Comparison of ENCODE assay signal across 8 cellular contexts in genomic region chr6:2766767-2767314, GRCh38. TPM values are rescaled to one million over a fixed set of nuclear protein-coding genes. Genes with fewer than 3 reads are reported as not detected.
DNase-seq lines count a peak whose midpoint lies in the region; ATAC-seq, FAIRE-seq and TF ChIP-seq lines count a peak whose summit lies in the region.

No MANE protein-coding gene starts in this region.

- ATAC-seq in right cardiac atrium: no peak

- H3K27me3 ChIP-seq in right cardiac atrium (ENCODE audit: control insufficient read depth, insufficient read depth) (no peaks in the 10 kb centered on the region), small intestine (ENCODE audit: control insufficient read depth in 2 of 2, insufficient read depth in 2 of 2, low read length in 2 of 2) (no peaks in the 10 kb centered on the region)

- WGBS in right cardiac atrium: 2% methylated on average over 10 of the region's 10 CpGs
- WGBS in small intestine, 3 donors: 3 to 6% (median 4%) methylated on average over 10 of the region's 10 CpGs

- peaks cover 26% of the 10 kb centered on the region for H3K36me3 Mint-ChIP-seq in T-helper 2 cell treated with Interferon-gamma antibody and Interleukin-4, amounts not matched to agents 5 μg/mL and 100 μg/mL, for 36 hours (ENCODE audit: low read depth)

- TF ChIP-seq CTCF in WI38 (IDR thresholded peaks at IDR 0.05; ENCODE audit: low read depth, low read length): no peak

- H3K27ac Mint-ChIP-seq in T-helper 2 cell treated with Interferon-gamma antibody and Interleukin-4, amounts not matched to agents 5 μg/mL and 100 μg/mL, for 36 hours: peak overlapping the region; percentile 84

- peak overlapping the region; percentile 83 for H3K4me3 Mint-ChIP-seq in T-helper 2 cell treated with Interferon-gamma antibody and Interleukin-4, amounts not matched to agents 5 μg/mL and 100 μg/mL, for 36 hours

- H3K27ac ChIP-seq in right cardiac atrium (ENCODE audit: low read length) (peak overlapping the region; percentile 80), small intestine (ENCODE audit: low read depth in 1 of 2, low read length in 1 of 2) (no peak overlapping the region)

- no peak for FAIRE-seq in small intestine (lab: Jason Lieb, UNC)

- H3K9me3 Mint-ChIP-seq in T-helper 2 cell treated with Interferon-gamma antibody and Interleukin-4, amounts not matched to agents 5 μg/mL and 100 μg/mL, for 36 hours: no peaks in the 10 kb centered on the region

- H3K4me1 ChIP-seq in right cardiac atrium (ENCODE audit: control insufficient read depth, insufficient read depth, low read length): peaks cover 6% of the 10 kb centered on the region
- peaks cover 4 to 17% of the 10 kb centered on the region in 2 donors for H3K4me1 ChIP-seq in small intestine (ENCODE audit: control insufficient read depth in 2 of 2, insufficient read depth in 1 of 2, low read depth in 1 of 2, low read length in 1 of 2)

- no peaks in the 10 kb centered on the region for H3K27me3 Mint-ChIP-seq in T-helper 2 cell treated with Interferon-gamma antibody and Interleukin-4, amounts not matched to agents 5 μg/mL and 100 μg/mL, for 36 hours (ENCODE audit: low read depth)

- no peaks in the 10 kb centered on the region for H3K36me3 ChIP-seq in small intestine (ENCODE audit: control insufficient read depth in 2 of 2, insufficient read depth in 2 of 2, low read length in 2 of 2)

- intact Hi-C loops in right cardiac atrium (cut with DNase I): no loop called here

- H3K4me3 ChIP-seq in WI38 (ENCODE audit: low read depth, low read length): peak overlapping the region; percentile 93
- H3K4me3 ChIP-seq in right cardiac atrium (ENCODE audit: low read length): peak overlapping the region; percentile 65
- H3K4me3 ChIP-seq in small intestine (ENCODE audit: low read depth in 1 of 2, low read length in 2 of 2): peak overlapping the region; percentile 96 to 99

- peaks cover 39% of the 10 kb centered on the region for H3K4me1 Mint-ChIP-seq in T-helper 2 cell treated with Interferon-gamma antibody and Interleukin-4, amounts not matched to agents 5 μg/mL and 100 μg/mL, for 36 hours (ENCODE audit: low read depth)

- H3K9me3 ChIP-seq in right cardiac atrium (ENCODE audit: control insufficient read depth, low read length): no peaks in the 10 kb centered on the region
- no peaks in the 10 kb centered on the region for H3K9me3 ChIP-seq in small intestine (ENCODE audit: control insufficient read depth, low read depth)

- DNase-seq in T-helper 2 cell treated with Interferon-gamma antibody and Interleukin-4, amounts not matched to agents 5 μg/mL and 100 μg/mL, for 36 hours (ENCODE audit: low spot score): no peak
- DNase-seq in T-helper 2 cell (no peak), right cardiac atrium (no peak), small intestine (no peak), NK-92 (lab: John Stamatoyannopoulos, UW; ENCODE audit: unreplicated experiment) (no peak), AG08396 (ENCODE audit: low spot score) (no peak)
- no peak for DNase-seq in NK-92 treated with Interleukin-12 subunit alpha and Interleukin-12 subunit beta, amount 100 ng/mL, for 24 hours (lab: John Stamatoyannopoulos, UW)

RNA-seq across cellular contexts. Expression of gene WRNIP1, which starts 1.6 kb away (rescaled TPM):
- 10 to 100 TPM; 34.7 to 49.3 (median 43.6) TPM for total RNA-seq in right cardiac atrium
- polyA plus RNA-seq in right cardiac atrium: 44.1 TPM
- polyA plus RNA-seq in small intestine: 10 to 100 TPM; 35.1 to 52.2 (median 45.4) TPM

RNA-seq across cellular contexts. Expression of gene MYLK4, which starts 16.1 kb away (rescaled TPM):
- 1 to 10 TPM; 1.9 to 3.7 (median 2.5) TPM for total RNA-seq in right cardiac atrium
- polyA plus RNA-seq in right cardiac atrium (1.3 TPM), small intestine (under 1 TPM; under 0.01 to 0.37 (median 0.27) TPM)
